ENCODE assay signal across 14 cellular contexts in genomic region chr3:125382323-125382722, GRCh38.
"Had no signal": no experiment of that assay in that cellular context is flagged by ENCODE, and none has a peak within 500 bp of the region (broad histone marks: within the 10 kb centered on the region; RNA-seq: fewer than 3 reads in every experiment).

No MANE protein-coding gene starts in this region.

- H3K4me1 Mint-ChIP-seq: WTC11 had no signal

- H3K4me3 Mint-ChIP-seq: activated CD8-positive, alpha-beta T cell treated with anti-CD3 and anti-CD28 coated beads for 36 hours; stimulated activated effector memory CD8-positive, alpha-beta T cell treated with anti-CD3 and anti-CD28 coated beads, Interleukin-12 subunit alpha, Interleukin-12 subunit beta, amount 100 ng/mL, for 72 hours; WTC11 had no signal

- H3K27ac Mint-ChIP-seq: activated CD8-positive, alpha-beta T cell treated with anti-CD3 and anti-CD28 coated beads for 36 hours; stimulated activated effector memory CD8-positive, alpha-beta T cell treated with anti-CD3 and anti-CD28 coated beads, Interleukin-12 subunit alpha, Interleukin-12 subunit beta, amount 100 ng/mL, for 72 hours; WTC11 had no signal

- H3K79me2 ChIP-seq: parathyroid adenoma had no signal

- H3K27me3 ChIP-seq: adrenal gland, cardiac muscle cell had no signal

- H3K9me3 Mint-ChIP-seq: activated CD8-positive, alpha-beta T cell treated with anti-CD3 and anti-CD28 coated beads for 36 hours; activated T-cell treated with anti-CD3 and anti-CD28 coated beads, Interleukin-2, amount 50 U/mL, for 4 hours; stimulated activated effector memory CD8-positive, alpha-beta T cell treated with anti-CD3 and anti-CD28 coated beads, Interleukin-12 subunit alpha, Interleukin-12 subunit beta, amount 100 ng/mL, for 72 hours; WTC11 had no signal

- H3K9ac ChIP-seq: parathyroid adenoma had no signal

- H3K36me3 ChIP-seq: adrenal gland, cardiac muscle cell, tibial nerve, vagina had no signal

- H3K4me1 ChIP-seq: adrenal gland, parathyroid adenoma, tibial nerve, vagina had no signal

- ATAC-seq: WTC11 had no signal

- H3K27ac ChIP-seq: adrenal gland, cardiac muscle cell, epithelial cell of prostate, parathyroid adenoma, tibial nerve, vagina had no signal

- H3K36me3 Mint-ChIP-seq: stimulated activated effector memory CD8-positive, alpha-beta T cell treated with anti-CD3 and anti-CD28 coated beads, Interleukin-12 subunit alpha, Interleukin-12 subunit beta, amount 100 ng/mL, for 72 hours; WTC11 had no signal

- H3K9me3 ChIP-seq: adrenal gland, mucosa of descending colon, tibial nerve, vagina had no signal

- H2AFZ ChIP-seq: parathyroid adenoma had no signal

- H3K4me3 ChIP-seq: adrenal gland, cardiac muscle cell, mucosa of descending colon, tibial nerve, vagina had no signal

- DNase-seq: activated CD4-positive, alpha-beta T cell treated with anti-CD3 and anti-CD28 coated beads for 4 hours; activated effector memory CD4-positive, alpha-beta T cell treated with Interleukin-2 at 50 U/mL for 16 hours; activated T-cell treated with anti-CD3 and anti-CD28 coated beads, Interleukin-2, amount 50 U/mL, for 4 hours; adrenal gland; mucosa of descending colon; stimulated activated CD4-positive, alpha-beta T cell treated with anti-CD3 and anti-CD28 coated beads, Interleukin-12 subunit alpha, Interleukin-12 subunit beta, amount 100 ng/mL, for 4 hours had no signal
